ENCODE assay signal across 8 cellular contexts in genomic region chr12:118035194-118036041, GRCh38. TPM values are rescaled to one million over a fixed set of nuclear protein-coding genes. Genes with fewer than 3 reads are reported as not detected.
DNase-seq lines count a peak whose midpoint lies in the region; ATAC-seq and TF ChIP-seq lines count a peak whose summit lies in the region.

No MANE protein-coding gene starts in this region.

- H2AFZ ChIP-seq in PC-3 (ENCODE audit: low read length), result no peak overlapping the region

- H3K27ac Mint-ChIP-seq in CD8-positive, alpha-beta memory T cell, result peak overlapping the region in 6 of 8 donors; percentile 14 to 80 (median 55)

- no peak overlapping the region for H3K27ac ChIP-seq in CD8-positive, alpha-beta memory T cell (ENCODE audit: low read depth, low read length)
- 0 out of 2 replicates have a peak overlapping the region, but pooled peaks have one; percentile 1 for H3K27ac ChIP-seq in PC-3 (ENCODE audit: low read length)
- no peak overlapping the region for H3K27ac ChIP-seq in effector memory CD4-positive, alpha-beta T cell (ENCODE audit: insufficient read depth, low read length, poor library complexity, severe bottlenecking)

- H3K27me3 Mint-ChIP-seq in CD8-positive, alpha-beta memory T cell, result peaks cover 0 to 1% of the 10 kb centered on the region in 2 donors

- no peaks in the 10 kb centered on the region for H3F3A ChIP-seq in PC-3 (ENCODE audit: low read length, unreplicated experiment)

- intact Hi-C loops in PC-3 (cut with micrococcal nuclease), result loop anchor here (1.0 kb wide), 2 partner anchors 17 to 160 kb away; no protein-coding TSS in a partner anchor

- H3K4me2 ChIP-seq in PC-3 (ENCODE audit: low read length), result no peak overlapping the region

- DNase-seq in CD8-positive, alpha-beta memory T cell, result no peak
- peak; percentile 50 for DNase-seq in PC-3
- peak; percentile 45 for DNase-seq in fibroblast of the aortic adventitia (ENCODE audit: low read depth)
- no peak for DNase-seq in effector memory CD4-positive, alpha-beta T cell
- no peak for DNase-seq in stimulated activated naive CD4-positive, alpha-beta T cell (lab: John Stamatoyannopoulos, UW)
- no peak for DNase-seq in SK-N-DZ (ENCODE audit: low spot score)

- H3K79me2 ChIP-seq in PC-3 (ENCODE audit: low read length), result no peaks in the 10 kb centered on the region

- peak; percentile 32; the same call in 1 of the 2 replicates for TF ChIP-seq CTCF in PC-3 (conservative IDR thresholded peaks at IDR 0.05; ENCODE audit: low read depth, low read length)
- TF ChIP-seq CTCF in fibroblast of the aortic adventitia (IDR thresholded peaks at IDR 0.05; ENCODE audit: insufficient read depth, low read length), result peak; percentile 35

- CTCF ChIA-PET in CD8-positive, alpha-beta memory T cell (lab: Charles Lee), result interaction anchor here (1.5 kb wide), 1 partner anchor 8 kb away, joined by 4 read pairs; no protein-coding TSS in a partner anchor
- CTCF ChIA-PET in PC-3 (lab: Charles Lee), result interaction anchor here (0.6 to 2.3 kb wide), 6 partner anchors 24 to 182 kb away, joined by 4 to 31 read pairs (median 6); no protein-coding TSS in a partner anchor

- H3K4me3 Mint-ChIP-seq in CD8-positive, alpha-beta memory T cell, result peak overlapping the region in 1 of 7 donors; percentile 42

- BruUV-seq in PC-3 (replicated peaks; lab: Mats Ljungman, UMichigan), result no TSS peak

- H3K9me3 Mint-ChIP-seq in CD8-positive, alpha-beta memory T cell, result no peaks in the 10 kb centered on the region

- peaks cover 0 to 4% (median 0%) of the 10 kb centered on the region in 3 donors for H3K4me1 Mint-ChIP-seq in CD8-positive, alpha-beta memory T cell

- peaks cover 33% of the 10 kb centered on the region for H3K36me3 ChIP-seq in CD8-positive, alpha-beta memory T cell (ENCODE audit: insufficient read depth, low read length)
- H3K36me3 ChIP-seq in PC-3 (ENCODE audit: low read depth, low read length), result peaks cover 68% of the 10 kb centered on the region
- H3K36me3 ChIP-seq in effector memory CD4-positive, alpha-beta T cell (ENCODE audit: control insufficient read depth, insufficient read depth, low read length), result peaks cover 64% of the 10 kb centered on the region

- peaks cover 0 to 85% (median 11%) of the 10 kb centered on the region in 3 donors for H3K36me3 Mint-ChIP-seq in CD8-positive, alpha-beta memory T cell

- peak; percentile 89 for ATAC-seq in GM18519 (IDR thresholded peaks at IDR 0.05; ENCODE audit: low FRiP score, unreplicated experiment)
- peak; percentile 82 for ATAC-seq in HG02885 (IDR thresholded peaks at IDR 0.05; ENCODE audit: poor library complexity, unreplicated experiment)
- peak; percentile 28 for ATAC-seq in PC-3

- H3K4me3 ChIP-seq in CD8-positive, alpha-beta memory T cell (ENCODE audit: low read length), result no peak overlapping the region
- H3K4me3 ChIP-seq in PC-3 (ENCODE audit: low read length) (no peak overlapping the region), fibroblast of the aortic adventitia (ENCODE audit: low read depth, low read length) (no peak overlapping the region)
- H3K4me3 ChIP-seq in effector memory CD4-positive, alpha-beta T cell (ENCODE audit: insufficient read depth, low read depth, low read length, poor library complexity, severe bottlenecking), result no peak overlapping the region

- no peaks in the 10 kb centered on the region for H3K9me3 ChIP-seq in CD8-positive, alpha-beta memory T cell (ENCODE audit: low read length)
- no peaks in the 10 kb centered on the region for H3K9me3 ChIP-seq in PC-3 (ENCODE audit: low read length)
- H3K9me3 ChIP-seq in effector memory CD4-positive, alpha-beta T cell (ENCODE audit: control insufficient read depth, low read length), result no peaks in the 10 kb centered on the region

- no peaks in the 10 kb centered on the region for H4K20me1 ChIP-seq in PC-3 (ENCODE audit: low read length)

- H3K9ac ChIP-seq in PC-3 (ENCODE audit: low read length), result no peak overlapping the region

- no peaks in the 10 kb centered on the region for H3K9me2 ChIP-seq in PC-3 (replicated peaks; ENCODE audit: low read length)

- H3K4me1 ChIP-seq in CD8-positive, alpha-beta memory T cell (ENCODE audit: insufficient read depth, low read length), result no peaks in the 10 kb centered on the region
- peaks cover 36% of the 10 kb centered on the region for H3K4me1 ChIP-seq in PC-3 (ENCODE audit: insufficient read depth, low read length)
- H3K4me1 ChIP-seq in effector memory CD4-positive, alpha-beta T cell (ENCODE audit: control insufficient read depth, insufficient read depth, low read length, poor library complexity, severe bottlenecking), result no peaks in the 10 kb centered on the region

- no peaks in the 10 kb centered on the region for H3K27me3 ChIP-seq in CD8-positive, alpha-beta memory T cell (ENCODE audit: insufficient read depth, low read length, poor library complexity, severe bottlenecking)
- H3K27me3 ChIP-seq in PC-3 (ENCODE audit: low read length), result no peaks in the 10 kb centered on the region
- H3K27me3 ChIP-seq in effector memory CD4-positive, alpha-beta T cell (replicated peaks; ENCODE audit: control insufficient read depth, insufficient read depth, low read length, poor library complexity, severe bottlenecking), result no peaks in the 10 kb centered on the region

- POLR2A ChIA-PET in CD8-positive, alpha-beta memory T cell (lab: Charles Lee), result no interaction called here
- POLR2A ChIA-PET in PC-3 (lab: Charles Lee; ENCODE audit: unreplicated experiment), result no interaction called here

RNA-seq across cellular contexts. Expression of gene RFC5, which starts 18.9 kb away (rescaled TPM):
- total RNA-seq in CD8-positive, alpha-beta memory T cell, result 10 to 100 TPM; 66.1 to 67.4 TPM
- polyA plus RNA-seq in CD8-positive, alpha-beta memory T cell, result 14.0 TPM
- total RNA-seq in PC-3 (2014; rRNA removed) (86.4 and 100 TPM in 2 replicates), fibroblast of the aortic adventitia (ENCODE audit: low replicate concordance) (3.7 and 26.2 TPM in 2 replicates)
- 120 and 122 TPM in 2 replicates for polyA plus RNA-seq in SK-N-DZ (2014; cell fraction: cytosol; rRNA removed)
- 86.7 and 91.3 TPM in 2 replicates for polyA plus RNA-seq in SK-N-DZ (2014; cell fraction: nucleus; rRNA removed)

RNA-seq across cellular contexts. Expression of gene WSB2, which starts 25.6 kb away (rescaled TPM):
- total RNA-seq in CD8-positive, alpha-beta memory T cell, result 10 to 100 TPM; 74.2 to 84.4 TPM
- polyA plus RNA-seq in CD8-positive, alpha-beta memory T cell, result 24.8 TPM
- total RNA-seq in PC-3 (2014; rRNA removed) (166 and 203 TPM in 2 replicates), fibroblast of the aortic adventitia (ENCODE audit: low replicate concordance) (32.9 and 117 TPM in 2 replicates)
- polyA plus RNA-seq in SK-N-DZ (2014; cell fraction: cytosol; rRNA removed), result 42.0 and 62.5 TPM in 2 replicates
- 20.9 and 29.8 TPM in 2 replicates for polyA plus RNA-seq in SK-N-DZ (2014; cell fraction: nucleus; rRNA removed)

Comparison
In these comparisons a context has a peak if more than half of its experiments do, and no peak if none do; other contexts are left out.
1. DNase-seq: peak in PC-3 (single experiment) and fibroblast of the aortic adventitia (single experiment); none in CD8-positive, alpha-beta memory T cell (0 of 5), effector memory CD4-positive, alpha-beta T cell (0 of 3), stimulated activated naive CD4-positive, alpha-beta T cell (0 of 6) and SK-N-DZ (single experiment).
2. ATAC-seq: peak in every context shown above with its lines; median percentile 89 in GM18519; 82 in HG02885; 28 in PC-3.